ENCODE assay signal across 13 cellular contexts in the genomic region with DNA sequence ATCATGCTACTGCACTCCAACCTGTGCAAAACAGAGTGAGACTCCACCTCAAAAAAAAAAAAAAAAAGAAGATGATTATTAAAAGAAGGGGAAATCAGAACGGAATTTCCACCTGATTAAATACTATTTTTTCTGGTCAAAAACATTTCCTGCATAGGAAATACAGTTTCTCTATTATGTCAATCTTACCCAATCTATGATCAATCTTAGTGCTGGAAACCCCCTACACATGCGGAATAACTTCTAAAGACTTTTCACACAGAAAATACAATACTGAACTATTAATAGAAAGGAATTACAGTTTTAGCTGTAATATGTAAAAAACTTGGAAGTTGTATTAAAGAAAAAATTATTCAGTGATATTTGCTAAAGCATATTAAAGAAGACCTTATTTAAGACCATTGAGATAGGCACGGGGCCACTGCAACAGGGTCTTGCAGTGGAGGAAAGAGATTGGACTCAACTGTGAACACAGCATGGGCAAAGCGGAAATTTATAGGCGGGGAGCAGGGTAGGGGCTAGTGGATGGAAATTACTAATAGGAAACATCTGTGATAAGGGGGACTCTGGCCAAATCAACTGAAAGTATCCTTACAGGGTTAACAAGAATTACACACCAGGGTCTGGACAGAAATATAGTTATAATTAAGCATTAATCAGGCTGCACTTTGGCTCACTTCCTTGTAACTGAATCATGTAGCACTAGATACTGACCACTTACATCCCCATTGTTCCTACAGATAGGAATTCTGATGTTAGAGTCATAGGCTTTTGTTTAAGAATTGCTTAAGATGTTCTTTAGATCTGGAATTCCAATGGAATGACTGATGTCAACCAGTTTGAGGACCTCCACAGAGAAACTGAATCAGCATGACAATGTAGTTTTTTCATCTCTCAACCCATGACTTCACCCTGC.
DNase-seq lines count a peak whose midpoint lies in the region; ATAC-seq and TF ChIP-seq lines count a peak whose summit lies in the region.
"Had no signal": no experiment of that assay in that cellular context is flagged by ENCODE, and none has a peak within 500 bp of the region (broad histone marks: within the 10 kb centered on the region; RNA-seq: fewer than 3 reads in every experiment).

No MANE protein-coding gene starts in this region.

- H3K9ac ChIP-seq in SK-N-SH = peak overlapping the region; percentile 57

- 14% methylated on average over 5 of the region's 5 CpGs for WGBS in SK-N-SH (ENCODE audit: low lambda C conversion rate)

- no peaks in the 10 kb centered on the region for H3K79me2 ChIP-seq in SK-N-SH (ENCODE audit: insufficient read depth)

- peak; percentile 6; the same call in 1 of the 2 replicates for TF ChIP-seq RAD21 in SK-N-SH (IDR thresholded peaks at IDR 0.05; ENCODE audit: low read length)

- TF ChIP-seq CTCF in SK-N-SH (IDR thresholded peaks at IDR 0.05) (no peak), fibroblast of mammary gland (conservative IDR thresholded peaks at IDR 0.05; ENCODE audit: control insufficient read depth, insufficient read depth, low read depth, low read length) (no peak), retinal pigment epithelial cell (conservative IDR thresholded peaks at IDR 0.05; ENCODE audit: low read depth, low read length) (no peak)

- H3K9me3 ChIP-seq in SK-N-SH = no peaks in the 10 kb centered on the region
- H3K9me3 ChIP-seq: transverse colon had no signal

- peaks cover 28% of the 10 kb centered on the region for H3F3A ChIP-seq in SK-N-SH (replicated peaks; ENCODE audit: insufficient read depth)

- POLR2A ChIA-PET in SK-N-SH (lab: Yijun Ruan, JAX) = no interaction called here

- H3K36me3 ChIP-seq in SK-N-SH (replicated peaks in 1 of 2; ENCODE audit: control insufficient read depth in 1 of 2, insufficient read depth in 2 of 2, low read length in 1 of 2) = no peaks in the 10 kb centered on the region
- H3K36me3 ChIP-seq: transverse colon had no signal

- no peaks in the 10 kb centered on the region for H3K27me3 ChIP-seq in SK-N-SH (ENCODE audit: insufficient read depth)
- H3K27me3 ChIP-seq: transverse colon had no signal

- H2AFZ ChIP-seq in SK-N-SH (ENCODE audit: low read depth) = 0 out of 2 replicates have a peak overlapping the region, but pooled peaks have one; percentile 23

- H3K27ac ChIP-seq in SK-N-SH (ENCODE audit: low read depth in 2 of 2, low read length in 1 of 2) = peak overlapping the region; percentile 80 to 88
- H3K27ac ChIP-seq: 22Rv1, transverse colon had no signal

- TF ChIP-seq EP300 in SK-N-SH (IDR thresholded peaks at IDR 0.05; ENCODE audit: borderline replicate concordance in 1 of 2, low read depth in 1 of 2, low read length in 1 of 2) = peak; percentile 71 to 97

- H3K4me3 ChIP-seq in SK-N-SH (ENCODE audit: low read depth in 2 of 2, low read length in 1 of 2) = no peak overlapping the region
- no peak overlapping the region for H3K4me3 ChIP-seq in fibroblast of mammary gland (ENCODE audit: control insufficient read depth, low read depth, low read length)
- H3K4me3 ChIP-seq in retinal pigment epithelial cell (ENCODE audit: low read length) = no peak overlapping the region
- H3K4me3 ChIP-seq: transverse colon had no signal

- H4K20me1 ChIP-seq in SK-N-SH (ENCODE audit: insufficient read depth) = no peaks in the 10 kb centered on the region

- H3K9me2 ChIP-seq in SK-N-SH = no peaks in the 10 kb centered on the region

- peak overlapping the region; percentile 25 for H3K4me2 ChIP-seq in SK-N-SH

- DNase-seq in DMS53 (lab: John Stamatoyannopoulos, UW) (peak; percentile 12), DMS53 treated with DMSO at 0.1 percent for 48 hours (lab: John Stamatoyannopoulos, UW; ENCODE audit: unreplicated experiment) (no peak), SK-N-SH (peak; percentile 22), fibroblast of mammary gland (ENCODE audit: low read depth) (peak; percentile 99), retinal pigment epithelial cell (ENCODE audit: low read depth) (peak; percentile 37), DMS 273 treated with DMSO at 0.1 percent for 48 hours (lab: John Stamatoyannopoulos, UW) (no peak), NCI-H1105 treated with DMSO at 0.1 percent for 48 hours (lab: John Stamatoyannopoulos, UW) (no peak)
- DNase-seq: activated CD4-positive, CD25-positive, alpha-beta regulatory T cell; activated effector memory CD4-positive, alpha-beta T cell treated with Interleukin-2 at 50 U/mL for 16 hours; NCI-H345; transverse colon had no signal

- CTCF ChIA-PET in SK-N-SH (lab: Yijun Ruan, JAX) = no interaction called here

- no peak for ATAC-seq in GM21423 (IDR thresholded peaks at IDR 0.05; ENCODE audit: unreplicated experiment)

- peaks cover 8 to 26% of the 10 kb centered on the region in 2 experiments; a peak in 3 of 4 replicates for H3K4me1 ChIP-seq in SK-N-SH (ENCODE audit: control insufficient read depth in 1 of 2, insufficient read depth in 2 of 2, low read depth in 1 of 2, low read length in 1 of 2)
- H3K4me1 ChIP-seq: transverse colon had no signal

TF ChIP-seq in SK-N-SH, 30 proteins besides CTCF, POLR2A, EP300 and RAD21 (continues in another document):
- TF ChIP-seq GABPA (IDR thresholded peaks at IDR 0.05; ENCODE audit: low read depth) (no peak), TCF12 (IDR thresholded peaks at IDR 0.05) (peak; percentile 95), FOXM1 (IDR thresholded peaks at IDR 0.05; ENCODE audit: low read depth) (peak; percentile 93), POLR2AphosphoS5 (IDR thresholded peaks at IDR 0.05; ENCODE audit: low read depth, low read length) (peak; percentile 85), RFX5 (IDR thresholded peaks at IDR 0.05; ENCODE audit: low read length) (no peak), SIN3A (IDR thresholded peaks at IDR 0.05; ENCODE audit: borderline replicate concordance, low read depth, low read length) (no peak; the same call in 1 of the 2 replicates), EZH2phosphoT487 (IDR thresholded peaks at IDR 0.05; ENCODE audit: borderline replicate concordance, low read depth) (no peak), RCOR1 (IDR thresholded peaks at IDR 0.05; ENCODE audit: low read length) (peak; percentile 32), NFIC (IDR thresholded peaks at IDR 0.05; ENCODE audit: borderline replicate concordance) (peak; percentile 97), SMC3 (IDR thresholded peaks at IDR 0.05; ENCODE audit: low read depth, low read length) (no peak), RXRA (IDR thresholded peaks at IDR 0.05; ENCODE audit: borderline replicate concordance, low read depth) (peak; percentile 81; the same call in 1 of the 2 replicates), FOSL2 (IDR thresholded peaks at IDR 0.05; ENCODE audit: borderline replicate concordance, low read depth) (peak; percentile 83), MXI1 (IDR thresholded peaks at IDR 0.05; ENCODE audit: low read depth, low read length) (no peak), TAF1 (IDR thresholded peaks at IDR 0.05; ENCODE audit: borderline replicate concordance, low read depth, low read length) (no peak), JUND (IDR thresholded peaks at IDR 0.05) (peak; percentile 90)
- TF ChIP-seq, protein P1, sequence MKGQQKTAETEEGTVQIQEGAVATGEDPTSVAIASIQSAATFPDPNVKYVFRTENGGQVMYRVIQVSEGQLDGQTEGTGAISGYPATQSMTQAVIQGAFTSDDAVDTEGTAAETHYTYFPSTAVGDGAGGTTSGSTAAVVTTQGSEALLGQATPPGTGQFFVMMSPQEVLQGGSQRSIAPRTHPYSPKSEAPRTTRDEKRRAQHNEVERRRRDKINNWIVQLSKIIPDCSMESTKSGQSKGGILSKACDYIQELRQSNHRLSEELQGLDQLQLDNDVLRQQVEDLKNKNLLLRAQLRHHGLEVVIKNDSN (IDR thresholded peaks at IDR 0.05; ENCODE audit: borderline replicate concordance, low read depth) = no peak
- TF ChIP-seq, protein P2, sequence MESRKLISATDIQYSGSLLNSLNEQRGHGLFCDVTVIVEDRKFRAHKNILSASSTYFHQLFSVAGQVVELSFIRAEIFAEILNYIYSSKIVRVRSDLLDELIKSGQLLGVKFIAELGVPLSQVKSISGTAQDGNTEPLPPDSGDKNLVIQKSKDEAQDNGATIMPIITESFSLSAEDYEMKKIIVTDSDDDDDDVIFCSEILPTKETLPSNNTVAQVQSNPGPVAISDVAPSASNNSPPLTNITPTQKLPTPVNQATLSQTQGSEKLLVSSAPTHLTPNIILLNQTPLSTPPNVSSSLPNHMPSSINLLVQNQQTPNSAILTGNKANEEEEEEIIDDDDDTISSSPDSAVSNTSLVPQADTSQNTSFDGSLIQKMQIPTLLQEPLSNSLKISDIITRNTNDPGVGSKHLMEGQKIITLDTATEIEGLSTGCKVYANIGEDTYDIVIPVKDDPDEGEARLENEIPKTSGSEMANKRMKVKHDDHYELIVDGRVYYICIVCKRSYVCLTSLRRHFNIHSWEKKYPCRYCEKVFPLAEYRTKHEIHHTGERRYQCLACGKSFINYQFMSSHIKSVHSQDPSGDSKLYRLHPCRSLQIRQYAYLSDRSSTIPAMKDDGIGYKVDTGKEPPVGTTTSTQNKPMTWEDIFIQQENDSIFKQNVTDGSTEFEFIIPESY (IDR thresholded peaks at IDR 0.05; ENCODE audit: borderline replicate concordance, low read depth) = peak; percentile 78; the same call in 1 of the 2 replicates
- TF ChIP-seq, protein P3, sequence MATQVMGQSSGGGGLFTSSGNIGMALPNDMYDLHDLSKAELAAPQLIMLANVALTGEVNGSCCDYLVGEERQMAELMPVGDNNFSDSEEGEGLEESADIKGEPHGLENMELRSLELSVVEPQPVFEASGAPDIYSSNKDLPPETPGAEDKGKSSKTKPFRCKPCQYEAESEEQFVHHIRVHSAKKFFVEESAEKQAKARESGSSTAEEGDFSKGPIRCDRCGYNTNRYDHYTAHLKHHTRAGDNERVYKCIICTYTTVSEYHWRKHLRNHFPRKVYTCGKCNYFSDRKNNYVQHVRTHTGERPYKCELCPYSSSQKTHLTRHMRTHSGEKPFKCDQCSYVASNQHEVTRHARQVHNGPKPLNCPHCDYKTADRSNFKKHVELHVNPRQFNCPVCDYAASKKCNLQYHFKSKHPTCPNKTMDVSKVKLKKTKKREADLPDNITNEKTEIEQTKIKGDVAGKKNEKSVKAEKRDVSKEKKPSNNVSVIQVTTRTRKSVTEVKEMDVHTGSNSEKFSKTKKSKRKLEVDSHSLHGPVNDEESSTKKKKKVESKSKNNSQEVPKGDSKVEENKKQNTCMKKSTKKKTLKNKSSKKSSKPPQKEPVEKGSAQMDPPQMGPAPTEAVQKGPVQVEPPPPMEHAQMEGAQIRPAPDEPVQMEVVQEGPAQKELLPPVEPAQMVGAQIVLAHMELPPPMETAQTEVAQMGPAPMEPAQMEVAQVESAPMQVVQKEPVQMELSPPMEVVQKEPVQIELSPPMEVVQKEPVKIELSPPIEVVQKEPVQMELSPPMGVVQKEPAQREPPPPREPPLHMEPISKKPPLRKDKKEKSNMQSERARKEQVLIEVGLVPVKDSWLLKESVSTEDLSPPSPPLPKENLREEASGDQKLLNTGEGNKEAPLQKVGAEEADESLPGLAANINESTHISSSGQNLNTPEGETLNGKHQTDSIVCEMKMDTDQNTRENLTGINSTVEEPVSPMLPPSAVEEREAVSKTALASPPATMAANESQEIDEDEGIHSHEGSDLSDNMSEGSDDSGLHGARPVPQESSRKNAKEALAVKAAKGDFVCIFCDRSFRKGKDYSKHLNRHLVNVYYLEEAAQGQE (IDR thresholded peaks at IDR 0.05; ENCODE audit: low read depth, low read length) = no peak

Comparison
In these comparisons a context has a peak if more than half of its experiments do, and no peak if none do; other contexts are left out.
1. DNase-seq: peak in DMS53 (single experiment), SK-N-SH (single experiment), fibroblast of mammary gland (single experiment) and retinal pigment epithelial cell (single experiment); none in DMS53 treated with DMSO at 0.1 percent for 48 hours (single experiment), DMS 273 treated with DMSO at 0.1 percent for 48 hours (single experiment) and NCI-H1105 treated with DMSO at 0.1 percent for 48 hours (single experiment).